In genomic region chr6:145028144-145028818, GRCh38 we compare ENCODE assay signal across 8 cellular contexts.
DNase-seq lines count a peak whose midpoint lies in the region; ATAC-seq, FAIRE-seq and TF ChIP-seq lines count a peak whose summit lies in the region.

No MANE protein-coding gene starts in this region.

- no peak overlapping the region for H4K8ac ChIP-seq in mesenchymal stem cell (ENCODE audit: low read length)

- no peak overlapping the region for H2AFZ ChIP-seq in mesenchymal stem cell (ENCODE audit: low read depth, low read length)

- H4K91ac ChIP-seq in mesenchymal stem cell (ENCODE audit: low read length): no peak overlapping the region

- no peak overlapping the region for H3K27ac ChIP-seq in mesenchymal stem cell (ENCODE audit: low read length, poor library complexity, severe bottlenecking)
- no peak overlapping the region for H3K27ac ChIP-seq in CD8-positive, alpha-beta memory T cell (ENCODE audit: low read depth, low read length)

- POLR2A ChIA-PET in CD8-positive, alpha-beta memory T cell (lab: Charles Lee): no interaction called here

- H3K4me1 ChIP-seq in mesenchymal stem cell (ENCODE audit: control insufficient read depth, insufficient read depth, low read depth, low read length): no peaks in the 10 kb centered on the region
- H3K4me1 ChIP-seq in CD8-positive, alpha-beta memory T cell (ENCODE audit: insufficient read depth, low read length): no peaks in the 10 kb centered on the region

- no peak overlapping the region for H3K4me2 ChIP-seq in mesenchymal stem cell (ENCODE audit: low read length, poor library complexity, severe bottlenecking)

- DNase-seq in AG10803 (ENCODE audit: low read depth) (peak; percentile 49), GM18507 (ENCODE audit: extremely low spot score, insufficient read length, low read depth) (no peak), NCI-H460 (ENCODE audit: extremely low read depth, low read depth) (peak; percentile 56), bronchial epithelial cell (ENCODE audit: low read depth) (peak; percentile 67), mesenchymal stem cell (peak; percentile 50), GM19238 (ENCODE audit: insufficient read length, low spot score) (no peak)
- DNase-seq in CD8-positive, alpha-beta memory T cell: no peak

- H3K36me3 ChIP-seq in bronchial epithelial cell (ENCODE audit: control insufficient read depth, insufficient read depth, low read length): no peaks in the 10 kb centered on the region
- no peaks in the 10 kb centered on the region for H3K36me3 ChIP-seq in mesenchymal stem cell (ENCODE audit: control insufficient read depth in 1 of 2, insufficient read depth in 2 of 2, low read depth in 1 of 2, low read length in 2 of 2)
- H3K36me3 ChIP-seq in CD8-positive, alpha-beta memory T cell (ENCODE audit: insufficient read depth, low read length): no peaks in the 10 kb centered on the region

- TF ChIP-seq CTCF in AG10803 (conservative IDR thresholded peaks at IDR 0.05; ENCODE audit: low read length): peak; percentile 69
- TF ChIP-seq CTCF in bronchial epithelial cell (IDR thresholded peaks at IDR 0.05; ENCODE audit: insufficient read depth, low read length, severe bottlenecking): peak; percentile 51

- CTCF ChIA-PET in CD8-positive, alpha-beta memory T cell (lab: Charles Lee): no interaction called here

- no CpG with 5 or more reads among the region's 4 CpGs for WGBS in mesenchymal stem cell

- no peaks in the 10 kb centered on the region for H3K9me3 ChIP-seq in mesenchymal stem cell (ENCODE audit: control insufficient read depth, low read length)
- no peaks in the 10 kb centered on the region for H3K9me3 ChIP-seq in CD8-positive, alpha-beta memory T cell (ENCODE audit: low read length)

- H2BK5ac ChIP-seq in mesenchymal stem cell (ENCODE audit: low read depth, low read length, poor library complexity, severe bottlenecking): no peak overlapping the region

- no peaks in the 10 kb centered on the region for H3K36me3 Mint-ChIP-seq in CD8-positive, alpha-beta memory T cell

- H3K79me1 ChIP-seq in mesenchymal stem cell (replicated peaks; ENCODE audit: low read length, poor library complexity, severe bottlenecking): no peaks in the 10 kb centered on the region

- H2BK12ac ChIP-seq in mesenchymal stem cell (ENCODE audit: low read length in 2 of 2): no peak overlapping the region

- H3K27me3 ChIP-seq in bronchial epithelial cell (ENCODE audit: control insufficient read depth, insufficient read depth, low read length) (no peaks in the 10 kb centered on the region), mesenchymal stem cell (ENCODE audit: control insufficient read depth in 1 of 2, insufficient read depth in 1 of 2, low read length in 2 of 2) (no peaks in the 10 kb centered on the region)
- H3K27me3 ChIP-seq in CD8-positive, alpha-beta memory T cell (ENCODE audit: insufficient read depth, low read length, poor library complexity, severe bottlenecking): peaks cover 1% of the 10 kb centered on the region

- no peak overlapping the region for H3K23ac ChIP-seq in mesenchymal stem cell (ENCODE audit: low read length in 2 of 2)

- H3K14ac ChIP-seq in mesenchymal stem cell (ENCODE audit: low read length in 2 of 2): no peak overlapping the region

- no peaks in the 10 kb centered on the region for H3K4me1 Mint-ChIP-seq in CD8-positive, alpha-beta memory T cell

- H2AK5ac ChIP-seq in mesenchymal stem cell (ENCODE audit: low read length, severe bottlenecking): no peak overlapping the region

- peaks cover 0 to 27% of the 10 kb centered on the region in 2 donors for H3K27me3 Mint-ChIP-seq in CD8-positive, alpha-beta memory T cell

- no peak overlapping the region for H3K27ac Mint-ChIP-seq in CD8-positive, alpha-beta memory T cell

- no peak overlapping the region for H3K18ac ChIP-seq in mesenchymal stem cell (ENCODE audit: low read depth in 1 of 2, low read length in 2 of 2)

- H3K4me3 ChIP-seq in AG10803 (ENCODE audit: low read length) (no peak overlapping the region), bronchial epithelial cell (ENCODE audit: low read depth, low read length) (no peak overlapping the region), mesenchymal stem cell (ENCODE audit: insufficient read depth in 1 of 2, low read depth in 1 of 2, low read length in 2 of 2) (no peak overlapping the region)
- H3K4me3 ChIP-seq in CD8-positive, alpha-beta memory T cell (ENCODE audit: low read length): no peak overlapping the region

- H3K4ac ChIP-seq in mesenchymal stem cell (ENCODE audit: low read depth in 1 of 2, low read length in 2 of 2): no peak overlapping the region

- H2BK120ac ChIP-seq in mesenchymal stem cell (ENCODE audit: low read depth, low read length): no peak overlapping the region

- H3K4me3 Mint-ChIP-seq in CD8-positive, alpha-beta memory T cell: no peak overlapping the region

- H2BK15ac ChIP-seq in mesenchymal stem cell (ENCODE audit: low read depth, poor library complexity, severe bottlenecking): no peak overlapping the region

- no peak overlapping the region for H3K9ac ChIP-seq in mesenchymal stem cell (ENCODE audit: low read length)

- peak; percentile 78 for FAIRE-seq in GM18507 (lab: Jason Lieb, UNC)
- no peak for FAIRE-seq in bronchial epithelial cell (lab: Jason Lieb, UNC)

- ATAC-seq in HG02970 (IDR thresholded peaks at IDR 0.05; ENCODE audit: low FRiP score, unreplicated experiment): peak; percentile 69

- H3K9me3 Mint-ChIP-seq in CD8-positive, alpha-beta memory T cell: no peaks in the 10 kb centered on the region

Comparison
In these comparisons a context has a peak if more than half of its experiments do, and no peak if none do; other contexts are left out.
1. DNase-seq: peak in AG10803 (single experiment), NCI-H460 (single experiment), bronchial epithelial cell (single experiment) and mesenchymal stem cell (single experiment); none in GM18507 (single experiment), CD8-positive, alpha-beta memory T cell (0 of 5) and GM19238 (single experiment).